8 cellular contexts compared by ENCODE assay signal in the genomic region with DNA sequence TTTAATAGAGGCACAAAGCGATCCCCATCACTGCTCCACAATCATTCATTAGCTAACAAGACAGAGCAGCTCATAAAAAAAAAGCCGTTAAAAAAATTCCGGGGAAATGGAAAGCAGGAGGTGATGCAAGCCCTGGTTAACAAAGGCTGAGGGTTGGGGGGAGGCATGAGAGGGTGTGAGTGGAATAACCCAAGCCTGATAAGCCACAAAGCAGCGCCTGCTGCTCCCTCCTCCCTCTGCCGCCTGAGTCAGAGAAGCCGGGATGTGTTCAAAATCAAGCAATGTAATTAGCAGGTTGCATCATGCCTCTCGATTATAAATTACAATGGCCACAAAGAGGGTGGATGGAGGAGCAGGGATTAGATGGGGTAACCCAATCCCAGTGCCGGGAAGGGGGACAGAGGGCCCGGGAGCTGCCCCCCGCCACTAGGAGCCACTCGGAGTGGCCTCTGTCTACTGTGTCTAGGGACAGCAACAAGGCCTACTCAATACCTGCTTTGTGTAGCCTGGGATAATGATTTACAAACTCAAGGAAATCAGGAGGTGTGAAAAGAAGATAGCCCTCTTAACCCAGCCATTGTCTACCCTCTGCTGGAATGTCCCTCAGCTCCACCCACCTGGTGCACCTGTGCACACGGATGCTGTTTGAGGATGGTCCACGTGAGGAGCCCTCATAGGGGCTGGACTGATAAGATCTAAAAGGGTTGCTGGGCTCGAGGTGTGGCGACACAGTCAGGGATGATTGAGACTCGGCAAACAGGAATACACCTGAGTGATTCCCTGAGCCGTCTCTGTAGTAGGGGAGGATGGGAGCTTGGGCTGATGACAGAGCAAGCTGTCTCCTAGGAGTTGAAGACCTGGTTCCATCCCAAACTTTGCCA.
DNase-seq lines count a peak whose midpoint lies in the region; ATAC-seq and TF ChIP-seq lines count a peak whose summit lies in the region.

No MANE protein-coding gene starts in this region.

- H3K27me3 ChIP-seq in mucosa of rectum (ENCODE audit: control insufficient read depth in 2 of 2, insufficient read depth in 2 of 2, low read length in 2 of 2): no peaks in the 10 kb centered on the region
- H3K27me3 ChIP-seq in psoas muscle (ENCODE audit: insufficient read depth in 3 of 3, low read length in 2 of 3): no peaks in the 10 kb centered on the region

- WGBS in psoas muscle, 3 donors: 80 to 84% (median 80%) methylated on average over 17 of the region's 17 CpGs

- H3K36me3 ChIP-seq in mucosa of rectum (ENCODE audit: control insufficient read depth in 2 of 2, insufficient read depth in 2 of 2, low read length in 2 of 2) (no peaks in the 10 kb centered on the region), psoas muscle (ENCODE audit: insufficient read depth in 1 of 2, low read depth in 1 of 2) (no peaks in the 10 kb centered on the region)

- intact Hi-C loops in psoas muscle (cut with DNase I): no loop called here

- H3K4me1 ChIP-seq in mucosa of rectum (ENCODE audit: control insufficient read depth in 2 of 2, insufficient read depth in 2 of 2, low read length in 2 of 2) (peaks cover 14 to 25% of the 10 kb centered on the region in 2 donors), psoas muscle (no peaks in the 10 kb centered on the region)

- in situ Hi-C loops in GM13976 (cut with MboI; ENCODE audit: low sequenced_read_pairs, unreplicated experiment): no loop called here

- peak overlapping the region in 1 of 2 donors; percentile 11 for H3K9ac ChIP-seq in mucosa of rectum (ENCODE audit: low read depth in 1 of 2, low read length in 2 of 2)

- no peaks in the 10 kb centered on the region for H3K9me3 ChIP-seq in mucosa of rectum (ENCODE audit: control insufficient read depth in 2 of 2, low read length in 2 of 2)
- H3K9me3 ChIP-seq in psoas muscle: no peaks in the 10 kb centered on the region

- H3K4me3 ChIP-seq in cardiac fibroblast (replicated peaks in 1 of 2; ENCODE audit: low read depth in 2 of 2, low read length in 2 of 2): no peak overlapping the region
- H3K4me3 ChIP-seq in mucosa of rectum (ENCODE audit: low read length in 2 of 2): no peak overlapping the region
- no peak overlapping the region for H3K4me3 ChIP-seq in psoas muscle

- ATAC-seq in psoas muscle: no peak
- no peak for ATAC-seq in HG03175 (IDR thresholded peaks at IDR 0.05; ENCODE audit: unreplicated experiment)

- peak overlapping the region; percentile 77 to 79 for H3K27ac ChIP-seq in mucosa of rectum (ENCODE audit: low read depth in 2 of 2, low read length in 2 of 2)
- H3K27ac ChIP-seq in psoas muscle: no peak overlapping the region

- peak; percentile 21 for DNase-seq in activated naive CD4-positive, alpha-beta T cell treated with anti-CD3 and anti-CD28 coated beads, Interleukin-2, amount 50 U/mL, for 16 hours
- no peak for DNase-seq in activated naive CD4-positive, alpha-beta T cell treated with Interleukin-2 at 50 U/mL for 16 hours
- DNase-seq in NCI-H526 treated with DMSO at 0.1 percent for 48 hours (lab: John Stamatoyannopoulos, UW) (peak; percentile 98), cardiac fibroblast (ENCODE audit: low read depth in 2 of 2) (peak; percentile 78 to 95), GM13976 (ENCODE audit: low spot score) (no peak), psoas muscle (no peak)

- TF ChIP-seq CTCF in cardiac fibroblast (IDR thresholded peaks at IDR 0.05; ENCODE audit: low read depth, low read length) (no peak), GM13976 (IDR thresholded peaks at IDR 0.05; ENCODE audit: borderline replicate concordance, control extremely low read depth, extremely low read depth, insufficient read depth, missing control alignments) (no peak), psoas muscle (IDR thresholded peaks at IDR 0.05) (no peak)

Comparison
In these comparisons a context has a peak if more than half of its experiments do, and no peak if none do; other contexts are left out.
1. DNase-seq: peak in activated naive CD4-positive, alpha-beta T cell treated with anti-CD3 and anti-CD28 coated beads, Interleukin-2, amount 50 U/mL, for 16 hours (single experiment), NCI-H526 treated with DMSO at 0.1 percent for 48 hours (single experiment) and cardiac fibroblast (2 of 2); none in activated naive CD4-positive, alpha-beta T cell treated with Interleukin-2 at 50 U/mL for 16 hours (single experiment), GM13976 (single experiment) and psoas muscle (0 of 2).